8 cellular contexts compared by ENCODE assay signal in genomic region chr20:43508106-43508505, GRCh38. TPM values are rescaled to one million over a fixed set of nuclear protein-coding genes. Genes with fewer than 3 reads are reported as not detected.
DNase-seq lines count a peak whose midpoint lies in the region; ATAC-seq and TF ChIP-seq lines count a peak whose summit lies in the region.

No MANE protein-coding gene starts in this region.

- peak overlapping the region; percentile 77 to 87 for H3K4me3 Mint-ChIP-seq in CD14-positive monocyte

- H3K4me2 ChIP-seq in PC-3 (ENCODE audit: low read length): peak overlapping the region; percentile 94

- H2AFZ ChIP-seq in PC-3 (ENCODE audit: low read length): peak overlapping the region; percentile 89
- peak overlapping the region; percentile 63 for H2AFZ ChIP-seq in neuron (ENCODE audit: low read depth, low read length)

- H3F3A ChIP-seq in PC-3 (ENCODE audit: low read length, unreplicated experiment): no peaks in the 10 kb centered on the region

- H3K36me3 ChIP-seq in PC-3 (ENCODE audit: low read depth, low read length) (no peaks in the 10 kb centered on the region), neuron (ENCODE audit: insufficient read depth, low read length) (no peaks in the 10 kb centered on the region)

- BruUV-seq in PC-3 (replicated peaks; lab: Mats Ljungman, UMichigan): TSS peak; percentile 66

- H3K4me1 ChIP-seq in PC-3 (ENCODE audit: insufficient read depth, low read length): peaks cover 7% of the 10 kb centered on the region
- H3K4me1 ChIP-seq in neuron (ENCODE audit: insufficient read depth, low read length): peaks cover 2% of the 10 kb centered on the region

- no peaks in the 10 kb centered on the region for H3K79me2 ChIP-seq in PC-3 (ENCODE audit: low read length)

- H3K4me3 ChIP-seq in PC-3 (ENCODE audit: low read length) (peak overlapping the region; percentile 85), epithelial cell of esophagus (ENCODE audit: low read length) (peak overlapping the region; percentile 57), neuron (ENCODE audit: low read length) (peak overlapping the region; percentile 53)

- H3K27me3 ChIP-seq in PC-3 (ENCODE audit: low read length) (peaks cover 14% of the 10 kb centered on the region), neuron (ENCODE audit: insufficient read depth, low read length) (peaks cover 45% of the 10 kb centered on the region)

- no peak overlapping the region for H3K27ac Mint-ChIP-seq in CD14-positive monocyte

- POLR2A ChIA-PET in PC-3 (lab: Charles Lee; ENCODE audit: unreplicated experiment): no interaction called here

- H3K9me2 ChIP-seq in PC-3 (replicated peaks; ENCODE audit: low read length): no peaks in the 10 kb centered on the region

- TF ChIP-seq CTCF in CD14-positive monocyte (IDR thresholded peaks at IDR 0.05): no peak
- TF ChIP-seq CTCF in PC-3 (conservative IDR thresholded peaks at IDR 0.05; ENCODE audit: low read depth, low read length): no peak
- TF ChIP-seq CTCF in epithelial cell of esophagus (IDR thresholded peaks at IDR 0.05; ENCODE audit: insufficient read depth, low read depth, low read length, missing control alignments): no peak

- H4K20me1 ChIP-seq in PC-3 (ENCODE audit: low read length): no peaks in the 10 kb centered on the region

- no peak for DNase-seq in CD14-positive monocyte (ENCODE audit: low spot score)
- DNase-seq in PC-3: peak; percentile 22
- DNase-seq in epithelial cell of esophagus (ENCODE audit: low read depth): no peak
- no peak for DNase-seq in dedifferentiated amniotic fluid mesenchymal stem cell (ENCODE audit: extremely low spot score)
- DNase-seq in SW 1271 (lab: John Stamatoyannopoulos, UW): no peak
- DNase-seq in A172 (ENCODE audit: low spot score): no peak

- H3K27me3 Mint-ChIP-seq in CD14-positive monocyte (ENCODE audit: low read depth in 3 of 3): peaks cover 41 to 59% (median 49%) of the 10 kb centered on the region in 3 donors

- peaks cover 0 to 14% (median 0%) of the 10 kb centered on the region in 7 donors for H3K9me3 Mint-ChIP-seq in CD14-positive monocyte

- ATAC-seq in PC-3: no peak
- ATAC-seq in HG03520 (IDR thresholded peaks at IDR 0.05; ENCODE audit: unreplicated experiment): no peak

- H3K9me3 ChIP-seq in PC-3 (ENCODE audit: low read length) (no peaks in the 10 kb centered on the region), neuron (ENCODE audit: low read length) (no peaks in the 10 kb centered on the region)

- intact Hi-C loops in CD14-positive monocyte (cut with micrococcal nuclease): no loop called here
- intact Hi-C loops in PC-3 (cut with micrococcal nuclease): no loop called here

- CTCF ChIA-PET in PC-3 (lab: Charles Lee): interaction anchor here (0.7 kb wide), 1 partner anchor 1348 kb away, joined by 4 read pairs; no protein-coding TSS in a partner anchor

- peaks cover 11% of the 10 kb centered on the region for H3K4me1 Mint-ChIP-seq in CD14-positive monocyte

- H3K9ac ChIP-seq in PC-3 (ENCODE audit: low read length): peak overlapping the region; percentile 53; the same call in 1 of the 2 replicates

- H3K27ac ChIP-seq in PC-3 (ENCODE audit: low read length): no peak overlapping the region

- H3K36me3 Mint-ChIP-seq in CD14-positive monocyte: no peaks in the 10 kb centered on the region

RNA-seq across cellular contexts. Expression of gene L3MBTL1, which starts 0.6 kb away (rescaled TPM):
- polyA plus RNA-seq in CD14-positive monocyte: under 1 TPM; 0.31 to 0.36 TPM
- 9.9 and 20.7 TPM in 2 replicates for total RNA-seq in PC-3 (2014; rRNA removed)
- 2.4 and 5.0 TPM in 2 replicates for total RNA-seq in A172 (2014; rRNA removed; shearing (Covaris generic))

RNA-seq across cellular contexts. Expression of gene SRSF6, which starts 50.4 kb away (rescaled TPM):
- polyA plus RNA-seq in CD14-positive monocyte: 10 to 100 TPM; 37.3 to 45.5 TPM
- total RNA-seq in PC-3 (2014; rRNA removed): 75.7 and 77.3 TPM in 2 replicates
- total RNA-seq in A172 (2014; rRNA removed; shearing (Covaris generic)): 50.6 and 60.8 TPM in 2 replicates

RNA-seq across cellular contexts. Expression of gene SGK2, which starts 50.7 kb away (rescaled TPM):
- not detected for polyA plus RNA-seq in CD14-positive monocyte
- 3.0 and 6.6 TPM in 2 replicates for total RNA-seq in PC-3 (2014; rRNA removed)
- not detected in 2 replicates for total RNA-seq in A172 (2014; rRNA removed; shearing (Covaris generic))
